Comparison of ENCODE assay signal across 8 cellular contexts in the genomic region with DNA sequence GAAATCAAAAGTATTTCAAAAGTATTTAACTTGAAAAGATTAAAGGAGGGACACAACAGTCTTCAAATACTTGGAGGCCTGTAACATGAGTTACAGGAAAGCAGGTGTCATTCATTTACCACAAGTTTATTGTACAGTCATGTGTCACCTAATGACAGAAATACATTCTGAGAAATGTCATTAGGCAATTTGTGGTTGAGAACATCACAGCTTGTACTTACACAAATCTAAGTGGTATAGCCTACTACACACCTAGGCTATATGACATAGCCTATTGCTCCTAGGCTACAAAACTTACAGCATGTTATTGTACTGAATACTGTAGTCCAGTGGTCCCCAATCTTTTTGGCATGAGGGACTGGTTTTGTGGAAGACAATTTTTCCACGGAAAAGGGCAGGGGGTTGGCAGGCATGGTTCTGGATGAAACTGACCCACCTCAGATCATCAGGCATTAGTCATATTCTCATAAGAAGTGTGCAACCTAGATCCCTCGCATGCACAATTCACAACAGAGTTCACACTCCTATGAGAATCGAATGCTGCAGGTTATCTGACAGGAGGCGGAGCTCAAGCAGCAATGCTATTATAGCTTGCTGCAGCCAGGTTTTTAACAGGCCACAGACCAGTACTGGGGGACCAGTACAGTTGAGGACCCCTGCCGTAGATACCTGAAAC. TPM values are rescaled to one million over a fixed set of nuclear protein-coding genes. Genes with fewer than 3 reads are reported as not detected.
A peak's percentile ranks its signal among the peaks of the same experiment; 100 is the strongest.
DNase-seq lines count a peak whose midpoint lies in the region; ATAC-seq and TF ChIP-seq lines count a peak whose summit lies in the region.

No MANE protein-coding gene starts in this region.

- H2BK5ac ChIP-seq in trophoblast cell (ENCODE audit: low read depth, low read length, poor library complexity), result no peak overlapping the region

- no peaks in the 10 kb centered on the region for H3K36me3 ChIP-seq in trophoblast cell (ENCODE audit: control insufficient read depth in 1 of 2, insufficient read depth in 2 of 2, low read length in 2 of 2)

- ATAC-seq in GM19043 (IDR thresholded peaks at IDR 0.05; ENCODE audit: low read depth, unreplicated experiment) (peak; percentile 58), HG03135 (IDR thresholded peaks at IDR 0.05; ENCODE audit: unreplicated experiment) (peak; percentile 64)

- no peak overlapping the region for H3K27ac Mint-ChIP-seq in activated naive CD4-positive, alpha-beta T cell treated with anti-CD3 and anti-CD28 coated beads, Interleukin-2, amount 10 ng/mL, durations not matched to agents 7 days and 5 days
- H3K27ac Mint-ChIP-seq in osteocyte (ENCODE audit: unreplicated experiment), result no peak overlapping the region

- no peak overlapping the region for H3K14ac ChIP-seq in trophoblast cell (ENCODE audit: low read length)

- H3K4ac ChIP-seq in trophoblast cell (ENCODE audit: low read depth, low read length), result no peak overlapping the region

- no peaks in the 10 kb centered on the region for H3K79me1 ChIP-seq in trophoblast cell (ENCODE audit: low read length)

- no peak overlapping the region for H4K8ac ChIP-seq in trophoblast cell (ENCODE audit: low read depth, low read length)

- H3K4me3 ChIP-seq in AG10803 (ENCODE audit: low read length) (no peak overlapping the region), trophoblast cell (ENCODE audit: low read depth, low read length) (no peak overlapping the region)

- no peaks in the 10 kb centered on the region for H3K9me3 Mint-ChIP-seq in activated naive CD4-positive, alpha-beta T cell treated with anti-CD3 and anti-CD28 coated beads, Interleukin-2, amount 10 ng/mL, durations not matched to agents 7 days and 5 days
- H3K9me3 Mint-ChIP-seq in osteocyte (ENCODE audit: unreplicated experiment), result no peaks in the 10 kb centered on the region

- peaks cover 0 to 5% of the 10 kb centered on the region in 2 experiments for H3K4me1 ChIP-seq in trophoblast cell (ENCODE audit: control insufficient read depth in 1 of 2, insufficient read depth in 2 of 2, low read length in 2 of 2)

- no peak overlapping the region for H3K9ac ChIP-seq in trophoblast cell (ENCODE audit: low read length)

- H3K27me3 Mint-ChIP-seq in activated naive CD4-positive, alpha-beta T cell treated with anti-CD3 and anti-CD28 coated beads, Interleukin-2, amount 10 ng/mL, durations not matched to agents 7 days and 5 days, result no peaks in the 10 kb centered on the region
- H3K27me3 Mint-ChIP-seq in osteocyte (ENCODE audit: unreplicated experiment), result no peaks in the 10 kb centered on the region

- DNase-seq in AG10803 (ENCODE audit: low read depth) (peak; percentile 53), trophoblast cell (peak; percentile 37 to 84), osteocyte (ENCODE audit: extremely low spot score, unreplicated experiment) (no peak), NCI-H1417 (lab: John Stamatoyannopoulos, UW) (no peak)
- no peak for DNase-seq in activated naive CD4-positive, alpha-beta T cell treated with anti-CD3 and anti-CD28 coated beads, Interleukin-2, amount 10 ng/mL, durations not matched to agents 7 days and 5 days
- DNase-seq in effector CD4-positive, alpha-beta T cell, result no peak

- peaks cover 42% of the 10 kb centered on the region for H3K36me3 Mint-ChIP-seq in activated naive CD4-positive, alpha-beta T cell treated with anti-CD3 and anti-CD28 coated beads, Interleukin-2, amount 10 ng/mL, durations not matched to agents 7 days and 5 days
- H3K36me3 Mint-ChIP-seq in osteocyte (ENCODE audit: unreplicated experiment), result peaks cover 7% of the 10 kb centered on the region

- H3K9me3 ChIP-seq in trophoblast cell (ENCODE audit: insufficient read depth, low read depth, low read length), result no peaks in the 10 kb centered on the region

- H3K79me2 ChIP-seq in trophoblast cell (ENCODE audit: control insufficient read depth, insufficient read depth, low read length, poor library complexity), result no peaks in the 10 kb centered on the region

- H2BK120ac ChIP-seq in trophoblast cell (ENCODE audit: insufficient read depth, low read length, poor library complexity), result no peak overlapping the region

- no peak overlapping the region for H3K27ac ChIP-seq in trophoblast cell (ENCODE audit: low read depth, low read length)

- no CpG with 5 or more reads among the region's 5 CpGs for WGBS in trophoblast cell (ENCODE audit: extremely low coverage, insufficient coverage, insufficient read length)

- CTCF ChIA-PET in activated naive CD4-positive, alpha-beta T cell treated with anti-CD3 and anti-CD28 coated beads, Interleukin-2, amount 10 ng/mL, durations not matched to agents 7 days and 5 days (lab: Charles Lee), result interaction anchor here (0.6 to 1.3 kb wide), 4 partner anchors 8 to 522 kb away, joined by 3 to 5 read pairs (median 3); a partner anchor contains a TSS

- no peak overlapping the region for H3K4me2 ChIP-seq in trophoblast cell (ENCODE audit: low read length)

- no peak overlapping the region for H4K91ac ChIP-seq in trophoblast cell (ENCODE audit: low read depth, low read length)

- no peak overlapping the region for H2AFZ ChIP-seq in trophoblast cell (ENCODE audit: insufficient read depth, low read length, poor library complexity)

- H3K4me1 Mint-ChIP-seq in activated naive CD4-positive, alpha-beta T cell treated with anti-CD3 and anti-CD28 coated beads, Interleukin-2, amount 10 ng/mL, durations not matched to agents 7 days and 5 days, result peaks cover 29% of the 10 kb centered on the region
- peaks cover 32% of the 10 kb centered on the region for H3K4me1 Mint-ChIP-seq in osteocyte (ENCODE audit: unreplicated experiment)

- H3K27me3 ChIP-seq in trophoblast cell (ENCODE audit: insufficient read depth, low read length), result no peaks in the 10 kb centered on the region

- no peak overlapping the region for H3K23ac ChIP-seq in trophoblast cell (ENCODE audit: low read length)

- no peak overlapping the region for H4K12ac ChIP-seq in trophoblast cell (ENCODE audit: low read depth, low read length)

- TF ChIP-seq CTCF in AG10803 (conservative IDR thresholded peaks at IDR 0.05; ENCODE audit: low read length) (no peak), osteocyte (IDR thresholded peaks at IDR 0.05) (no peak)

- peak overlapping the region; percentile 63 for H3K4me3 Mint-ChIP-seq in activated naive CD4-positive, alpha-beta T cell treated with anti-CD3 and anti-CD28 coated beads, Interleukin-2, amount 10 ng/mL, durations not matched to agents 7 days and 5 days
- no peak overlapping the region for H3K4me3 Mint-ChIP-seq in osteocyte (ENCODE audit: unreplicated experiment)

- H2BK12ac ChIP-seq in trophoblast cell (ENCODE audit: low read length), result no peak overlapping the region

- H2AK5ac ChIP-seq in trophoblast cell (ENCODE audit: low read length), result no peak overlapping the region

- no peak overlapping the region for H3K18ac ChIP-seq in trophoblast cell (ENCODE audit: low read length)

RNA-seq across cellular contexts. Expression of a gene that starts 25.0 kb away (rescaled TPM):
- 26.1 and 27.1 TPM in 2 replicates for polyA plus RNA-seq in trophoblast cell (2013)
- total RNA-seq in osteocyte, result 25.8 and 30.4 TPM in 2 replicates

RNA-seq across cellular contexts. Expression of a gene that starts 28.0 kb away (rescaled TPM):
- polyA plus RNA-seq in trophoblast cell (2013), result 5.7 TPM in 2 replicates
- 15.2 and 17.0 TPM in 2 replicates for total RNA-seq in osteocyte

Comparison
In these comparisons a context has a peak if more than half of its experiments do, and no peak if none do; other contexts are left out.
1. DNase-seq: peak in AG10803 (single experiment) and trophoblast cell (2 of 2); none in activated naive CD4-positive, alpha-beta T cell treated with anti-CD3 and anti-CD28 coated beads, Interleukin-2, amount 10 ng/mL, durations not matched to agents 7 days and 5 days (single experiment), osteocyte (single experiment), effector CD4-positive, alpha-beta T cell (single experiment) and NCI-H1417 (0 of 3).